Comparison of ENCODE assay signal across 19 cellular contexts in genomic region chr2:42801388-42801787, GRCh38. TPM values are rescaled to one million over a fixed set of nuclear protein-coding genes. Genes with fewer than 3 reads are reported as not detected.
DNase-seq lines count a peak whose midpoint lies in the region; ATAC-seq and TF ChIP-seq lines count a peak whose summit lies in the region.
"Had no signal": no experiment of that assay in that cellular context is flagged by ENCODE, and none has a peak within 500 bp of the region (broad histone marks: within the 10 kb centered on the region; RNA-seq: fewer than 3 reads in every experiment).

No MANE protein-coding gene starts in this region.

- TF ChIP-seq CTCF in thoracic aorta (IDR thresholded peaks at IDR 0.05), result no peak

- peaks cover 7 to 23% of the 10 kb centered on the region in 2 donors for H3K4me1 ChIP-seq in thoracic aorta (ENCODE audit: control insufficient read depth in 1 of 2, low read depth in 2 of 2)

- H3K9me3 ChIP-seq in thoracic aorta, result no peaks in the 10 kb centered on the region
- H3K9me3 ChIP-seq: tibial nerve had no signal

- intact Hi-C loops in left colon (cut with DNase I, micrococcal nuclease), result no loop called here

- no peak overlapping the region for H3K4me3 ChIP-seq in thoracic aorta
- H3K4me3 ChIP-seq: GM23338, tibial nerve had no signal

- no peaks in the 10 kb centered on the region for H3K36me3 ChIP-seq in thoracic aorta
- H3K36me3 ChIP-seq: tibial nerve had no signal

- ATAC-seq in thoracic aorta (ENCODE audit: insufficient number of reproducible peaks, low FRiP score, low read depth), result peak; percentile 42
- no peak for ATAC-seq in left colon
- ATAC-seq: GM23338, WTC11 had no signal

- DNase-seq in LHCN-M2 (ENCODE audit: low read depth) (peak; percentile 20), astrocyte of the hippocampus (ENCODE audit: low read depth, low spot score) (peak; percentile 74), kidney tubule cell (ENCODE audit: low spot score) (peak; percentile 47), thoracic aorta (ENCODE audit: low spot score) (no peak), DMS153 (lab: John Stamatoyannopoulos, UW) (no peak), left colon (no peak)
- no peak for DNase-seq in activated naive CD4-positive, alpha-beta T cell treated with Interleukin-2 at 50 U/mL for 16 hours
- DNase-seq: activated CD4-positive, alpha-beta memory T cell treated with anti-CD3 and anti-CD28 coated beads for 36 hours; activated naive CD4-positive, alpha-beta T cell treated with anti-CD3 and anti-CD28 coated beads, Interleukin-2, amount 10 ng/mL, durations not matched to agents 7 days and 5 days; activated T-cell treated with anti-CD3 and anti-CD28 coated beads for 4 hours; DND-41; midbrain; NCI-H1417; SIG-M5; T-helper 2 cell had no signal

- H3K27ac ChIP-seq in thoracic aorta, result peak overlapping the region; percentile 31 to 42

- no peaks in the 10 kb centered on the region for H3K27me3 ChIP-seq in thoracic aorta (replicated peaks; ENCODE audit: insufficient read depth)
- H3K27me3 ChIP-seq: tibial nerve had no signal

RNA-seq across cellular contexts. Expression of gene HAAO, which starts 9.0 kb away (rescaled TPM):
- total RNA-seq in LHCN-M2 (2014; rRNA removed) (not detected in 2 replicates), thoracic aorta (10 to 100 TPM; 25.3 to 33.7 TPM), left colon (10 to 100 TPM; 18.9 to 19.2 TPM)
- not detected for polyA plus RNA-seq in LHCN-M2 (2012)
- total RNA-seq: HT-29 had no signal

RNA-seq across cellular contexts. Expression of gene OXER1, which starts 37.5 kb away (rescaled TPM):
- 0.13 and 0.52 TPM in 2 replicates for total RNA-seq in LHCN-M2 (2014; rRNA removed)
- 0.13 TPM for polyA plus RNA-seq in LHCN-M2 (2012)
- 1 to 10 TPM; 4.6 to 5.8 TPM for total RNA-seq in thoracic aorta
- 1 to 10 TPM; 2.9 to 4.1 TPM for total RNA-seq in left colon
- total RNA-seq: activated CD4-positive, alpha-beta memory T cell treated with anti-CD3 and anti-CD28 coated beads for 36 hours; HT-29 had no signal

Comparison
In these comparisons a context has a peak if more than half of its experiments do, and no peak if none do; other contexts are left out.
1. DNase-seq: peak in LHCN-M2 (single experiment), astrocyte of the hippocampus (single experiment) and kidney tubule cell (single experiment); none in thoracic aorta (single experiment), activated naive CD4-positive, alpha-beta T cell treated with Interleukin-2 at 50 U/mL for 16 hours (single experiment), DMS153 (single experiment) and left colon (0 of 2).
2. RNA of gene HAAO, which starts 9.0 kb away (total RNA-seq): 25.3 to 33.7 TPM in thoracic aorta and 18.9 to 19.2 TPM in left colon; not detected in LHCN-M2; every median in the first group is over 10 times any median in the second.